In genomic region chr11:78586452-78587046, GRCh38 we compare ENCODE assay signal across 10 cellular contexts. TPM values are rescaled to one million over a fixed set of nuclear protein-coding genes. Genes with fewer than 3 reads are reported as not detected.
DNase-seq lines count a peak whose midpoint lies in the region; ATAC-seq and TF ChIP-seq lines count a peak whose summit lies in the region.
"Had no signal": no experiment of that assay in that cellular context is flagged by ENCODE, and none has a peak within 500 bp of the region (broad histone marks: within the 10 kb centered on the region; RNA-seq: fewer than 3 reads in every experiment).

No MANE protein-coding gene starts in this region.

- intact Hi-C loops in PC-9 (cut with micrococcal nuclease; ENCODE audit: unreplicated experiment), result no loop called here
- intact Hi-C loops in uterus (cut with DNase I; ENCODE audit: low total_unique reads), result no loop called here

- H2AFZ ChIP-seq in PC-9, result no peak overlapping the region

- H3K9me3 ChIP-seq in PC-9 (ENCODE audit: insufficient read depth, low read depth), result peaks cover 26% of the 10 kb centered on the region
- H3K9me3 ChIP-seq in uterus, result peaks cover 0 to 14% of the 10 kb centered on the region in 2 donors

- no peak for TF ChIP-seq POLR2A in uterus (IDR thresholded peaks at IDR 0.05)

- H3K4me3 ChIP-seq in PC-9 (no peak overlapping the region), fibroblast of villous mesenchyme (ENCODE audit: low read depth, low read length) (no peak overlapping the region), uterus (no peak overlapping the region)

- ATAC-seq in HG02678 (IDR thresholded peaks at IDR 0.05; ENCODE audit: unreplicated experiment), result no peak
- no peak for ATAC-seq in GM21360 (IDR thresholded peaks at IDR 0.05; ENCODE audit: unreplicated experiment)
- ATAC-seq in GM21529 (IDR thresholded peaks at IDR 0.05; ENCODE audit: unreplicated experiment), result no peak

- CTCF ChIA-PET in PC-9 (lab: Charles Lee), result interaction anchor here (0.6 kb wide), 1 partner anchor 358 kb away, joined by 3 read pairs; no protein-coding TSS in a partner anchor

- no TSS peak for BruUV-seq in PC-9 (replicated peaks; lab: Mats Ljungman, UMichigan)

- H3K79me2 ChIP-seq in PC-9 (ENCODE audit: low read depth), result no peaks in the 10 kb centered on the region

- no peaks in the 10 kb centered on the region for H3K36me3 ChIP-seq in PC-9 (ENCODE audit: low read depth)
- H3K36me3 ChIP-seq in uterus, result no peaks in the 10 kb centered on the region

- no peak for DNase-seq in PC-9
- peak; percentile 15 for DNase-seq in fibroblast of villous mesenchyme (ENCODE audit: low read depth)
- DNase-seq in uterus, result no peak
- DNase-seq: aorta, NCI-H187 had no signal

- POLR2A ChIA-PET in PC-9 (lab: Charles Lee; ENCODE audit: unreplicated experiment), result no interaction called here

- H3K27me3 ChIP-seq in PC-9 (ENCODE audit: insufficient read depth, low read depth) (peaks cover 34% of the 10 kb centered on the region), uterus (no peaks in the 10 kb centered on the region)

- no peak overlapping the region for H3K4me2 ChIP-seq in PC-9

- TF ChIP-seq CTCF in 22Rv1 (IDR thresholded peaks at IDR 0.05) (peak; percentile 79), GM12873 (IDR thresholded peaks at IDR 0.05; ENCODE audit: insufficient read depth, low read depth, low read length, missing control alignments) (peak; percentile 52), PC-9 (conservative IDR thresholded peaks at IDR 0.05) (peak; percentile 87), fibroblast of villous mesenchyme (IDR thresholded peaks at IDR 0.05; ENCODE audit: insufficient read depth, low read depth, low read length) (peak; percentile 52), uterus (IDR thresholded peaks at IDR 0.05) (no peak)

- no peaks in the 10 kb centered on the region for H4K20me1 ChIP-seq in PC-9 (ENCODE audit: insufficient read depth)

- no peaks in the 10 kb centered on the region for H3K9me2 ChIP-seq in PC-9 (ENCODE audit: insufficient read depth)

- H3K27ac ChIP-seq in 22Rv1 (no peak overlapping the region), PC-9 (no peak overlapping the region), uterus (no peak overlapping the region)

- no peaks in the 10 kb centered on the region for H3F3A ChIP-seq in PC-9 (ENCODE audit: insufficient read depth, low read depth)

- H3K4me1 ChIP-seq in PC-9 (replicated peaks; ENCODE audit: insufficient read depth) (no peaks in the 10 kb centered on the region), uterus (no peaks in the 10 kb centered on the region)

RNA-seq across cellular contexts. Expression of gene NARS2, which starts 11.9 kb away (rescaled TPM):
- total RNA-seq in PC-9 (2021) (22.4 and 25.1 TPM in 2 replicates), fibroblast of villous mesenchyme (33.2 and 37.1 TPM in 2 replicates), uterus (10 to 100 TPM in 3 of 4 donors, 1 to 10 TPM in 1; 9.2 to 39.9 (median 19.6) TPM)

Comparison
In these comparisons a context has a peak if more than half of its experiments do, and no peak if none do; other contexts are left out.
1. CTCF ChIP-seq: peak in 22Rv1 (single experiment), GM12873 (single experiment), PC-9 (single experiment) and fibroblast of villous mesenchyme (single experiment); none in uterus (0 of 4).